ENCODE assay signal across 15 cellular contexts in the genomic region with DNA sequence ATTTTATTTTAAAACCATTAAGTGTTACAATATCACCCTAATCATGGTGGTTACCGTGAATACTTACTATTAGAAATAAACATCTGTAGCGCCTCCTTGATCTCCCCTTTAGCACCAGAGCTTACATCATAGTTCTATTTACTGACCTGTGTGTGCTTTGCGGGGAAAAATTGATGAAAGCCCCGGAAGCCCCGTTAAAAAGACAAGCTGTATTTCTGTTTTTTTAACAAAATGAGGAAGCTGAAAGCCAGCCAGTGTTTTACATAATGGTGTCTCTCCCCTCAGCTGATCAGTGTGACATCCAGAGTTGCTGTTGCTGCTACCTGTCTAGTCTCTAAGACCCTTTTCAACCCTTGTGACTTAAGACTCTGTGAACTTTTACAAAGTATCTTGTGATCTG.
DNase-seq lines count a peak whose midpoint lies in the region; ATAC-seq and TF ChIP-seq lines count a peak whose summit lies in the region.
"Had no signal": no experiment of that assay in that cellular context is flagged by ENCODE, and none has a peak within 500 bp of the region (broad histone marks: within the 10 kb centered on the region; RNA-seq: fewer than 3 reads in every experiment).

No MANE protein-coding gene starts in this region.

- peaks cover 0 to 14% of the 10 kb centered on the region in 2 donors for H3K36me3 Mint-ChIP-seq in naive B cell
- peaks cover 0 to 6% of the 10 kb centered on the region in 2 donors for H3K36me3 Mint-ChIP-seq in activated naive CD4-positive, alpha-beta T cell treated with anti-CD3 and anti-CD28 coated beads, Interleukin-2, amount 50 U/mL, for 72 hours

- H3K27me3 Mint-ChIP-seq in naive B cell: no peaks in the 10 kb centered on the region
- H3K27me3 Mint-ChIP-seq: dendritic cell treated with granulocyte-macrophage colony-stimulating factor and Interleukin-4, amounts not matched to agents 40 ng/mL and 50 ng/mL, for 4 days had no signal

- no peaks in the 10 kb centered on the region for H3K9me3 Mint-ChIP-seq in naive B cell
- no peaks in the 10 kb centered on the region for H3K9me3 Mint-ChIP-seq in activated naive CD4-positive, alpha-beta T cell treated with anti-CD3 and anti-CD28 coated beads, Interleukin-2, amount 50 U/mL, for 72 hours
- H3K9me3 Mint-ChIP-seq: dendritic cell treated with granulocyte-macrophage colony-stimulating factor and Interleukin-4, amounts not matched to agents 40 ng/mL and 50 ng/mL, for 4 days; T-helper 1 cell treated with Interleukin-12 subunit alpha and Interleukin-12 subunit beta and Interleukin-4 antibody, amounts not matched to agents 30 μg/mL and 1 μg/mL, for 36 hours had no signal

- DNase-seq in GM13976 (ENCODE audit: low spot score) (peak; percentile 51), NAMALWA (ENCODE audit: low spot score) (peak; percentile 89), naive B cell (peak; percentile 73), nucleus accumbens (lab: John Stamatoyannopoulos, UW) (no peak), NCI-H446 (lab: John Stamatoyannopoulos, UW) (no peak)
- DNase-seq in effector CD4-positive, alpha-beta T cell: no peak
- DNase-seq in activated naive CD4-positive, alpha-beta T cell treated with anti-CD3 and anti-CD28 coated beads, Interleukin-2, amount 50 U/mL, for 72 hours (ENCODE audit: low spot score in 2 of 2): no peak
- DNase-seq: anterior cingulate cortex; DMS79; NCI-H2171; stimulated activated CD4-positive, alpha-beta T cell treated with anti-CD3 and anti-CD28 coated beads, Interleukin-2, amount 100 ng/mL, for 48 hours had no signal

- in situ Hi-C loops in GM13976 (cut with MboI; ENCODE audit: low sequenced_read_pairs, unreplicated experiment): no loop called here

- peak overlapping the region in 5 of 8 donors; percentile 17 to 82 (median 52) for H3K4me3 Mint-ChIP-seq in naive B cell
- H3K4me3 Mint-ChIP-seq: dendritic cell treated with granulocyte-macrophage colony-stimulating factor and Interleukin-4, amounts not matched to agents 40 ng/mL and 50 ng/mL, for 4 days; T-helper 1 cell treated with Interleukin-12 subunit alpha and Interleukin-12 subunit beta and Interleukin-4 antibody, amounts not matched to agents 30 μg/mL and 1 μg/mL, for 36 hours had no signal

- TF ChIP-seq CTCF in GM13976 (IDR thresholded peaks at IDR 0.05; ENCODE audit: borderline replicate concordance, control extremely low read depth, extremely low read depth, insufficient read depth, missing control alignments): no peak

- peak; percentile 80 for ATAC-seq in HG02678 (IDR thresholded peaks at IDR 0.05; ENCODE audit: unreplicated experiment)
- peak; percentile 91 to 94 for ATAC-seq in naive B cell (ENCODE audit: low read depth in 2 of 2)
- ATAC-seq in activated naive CD4-positive, alpha-beta T cell treated with anti-CD3 and anti-CD28 coated beads, Interleukin-2, amount 50 U/mL, for 72 hours: no peak
- ATAC-seq: left lobe of liver had no signal

- H3K4me1 Mint-ChIP-seq in naive B cell: peaks cover 4 to 20% (median 9%) of the 10 kb centered on the region in 3 donors

- H3K27ac Mint-ChIP-seq in naive B cell: peak overlapping the region; percentile 76 to 97 (median 91)
- H3K27ac Mint-ChIP-seq in activated naive CD4-positive, alpha-beta T cell treated with anti-CD3 and anti-CD28 coated beads, Interleukin-2, amount 50 U/mL, for 72 hours: no peak overlapping the region
- H3K27ac Mint-ChIP-seq: dendritic cell treated with granulocyte-macrophage colony-stimulating factor and Interleukin-4, amounts not matched to agents 40 ng/mL and 50 ng/mL, for 4 days; T-helper 1 cell treated with Interleukin-12 subunit alpha and Interleukin-12 subunit beta and Interleukin-4 antibody, amounts not matched to agents 30 μg/mL and 1 μg/mL, for 36 hours had no signal

Comparison
In these comparisons a context has a peak if more than half of its experiments do, and no peak if none do; other contexts are left out.
1. DNase-seq: peak in GM13976 (single experiment), NAMALWA (single experiment) and naive B cell (single experiment); none in nucleus accumbens (0 of 56), effector CD4-positive, alpha-beta T cell (single experiment), NCI-H446 (0 of 2) and activated naive CD4-positive, alpha-beta T cell treated with anti-CD3 and anti-CD28 coated beads, Interleukin-2, amount 50 U/mL, for 72 hours (0 of 2).
2. ATAC-seq: peak in HG02678 (single experiment) and naive B cell (2 of 2); none in activated naive CD4-positive, alpha-beta T cell treated with anti-CD3 and anti-CD28 coated beads, Interleukin-2, amount 50 U/mL, for 72 hours (0 of 2).
3. H3K27ac Mint-ChIP-seq: peak in naive B cell (6 of 6); none in activated naive CD4-positive, alpha-beta T cell treated with anti-CD3 and anti-CD28 coated beads, Interleukin-2, amount 50 U/mL, for 72 hours (0 of 2).